Comparison of ENCODE assay signal across 9 cellular contexts in the genomic region with DNA sequence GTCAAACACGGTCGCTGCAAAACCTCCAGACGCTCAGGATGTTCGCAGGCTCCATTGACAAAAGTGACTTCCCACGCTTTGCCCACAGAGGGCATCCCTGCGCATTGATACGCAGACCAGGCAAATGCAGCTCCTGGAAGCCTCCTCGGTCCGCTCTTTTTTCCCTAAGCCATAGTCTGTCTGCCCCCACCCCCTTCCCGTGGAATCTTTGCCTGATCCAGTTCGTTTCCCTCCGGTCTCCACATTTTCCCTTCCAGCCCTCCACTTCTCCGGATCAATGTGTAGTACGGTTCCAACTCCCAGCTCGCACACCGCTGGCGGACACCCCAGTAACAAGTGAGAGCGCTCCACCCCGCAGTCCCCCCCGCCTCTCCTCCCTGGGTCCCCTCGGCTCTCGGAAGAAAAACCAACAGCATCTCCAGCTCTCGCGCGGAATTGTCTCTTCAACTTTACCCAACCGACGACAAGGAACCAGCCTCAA. TPM values are rescaled to one million over a fixed set of nuclear protein-coding genes. Genes with fewer than 3 reads are reported as not detected.
A peak's percentile ranks its signal among the peaks of the same experiment; 100 is the strongest.
DNase-seq lines count a peak whose midpoint lies in the region; ATAC-seq and TF ChIP-seq lines count a peak whose summit lies in the region.
"Had no signal": no experiment of that assay in that cellular context is flagged by ENCODE, and none has a peak within 500 bp of the region (broad histone marks: within the 10 kb centered on the region; RNA-seq: fewer than 3 reads in every experiment).

TSS of gene DCC (plus strand) at position 307 of the 481 bp plus-strand sequence. CDS start 591 bp downstream, outside the sequence.

- H3K27ac Mint-ChIP-seq in activated CD4-positive, alpha-beta T cell treated with anti-CD3 and anti-CD28 coated beads for 36 hours = no peak within 1 kb of the TSS

- H3K36me3 ChIP-seq in body of pancreas (replicated peaks in 1 of 2; ENCODE audit: insufficient read depth in 1 of 2, low read depth in 2 of 2) (no peaks in the 10 kb centered on the region), transverse colon (no peaks in the 10 kb centered on the region), gastrocnemius medialis (no peaks in the 10 kb centered on the region)

- H3K36me3 Mint-ChIP-seq in activated CD4-positive, alpha-beta T cell treated with anti-CD3 and anti-CD28 coated beads for 36 hours (ENCODE audit: low read depth) = no peaks in the 10 kb centered on the region

- no peak for TF ChIP-seq EP300 in transverse colon (IDR thresholded peaks at IDR 0.05; ENCODE audit: low read depth)

- H3K27me3 ChIP-seq in body of pancreas = peaks cover 0 to 8% of the 10 kb centered on the region in 2 donors
- H3K27me3 ChIP-seq in transverse colon = peaks cover 53% of the 10 kb centered on the region
- peaks cover 32 to 34% (median 33%) of the 10 kb centered on the region in 3 donors for H3K27me3 ChIP-seq in gastrocnemius medialis

- H3K27me3 Mint-ChIP-seq in activated CD4-positive, alpha-beta T cell treated with anti-CD3 and anti-CD28 coated beads for 36 hours = peaks cover 36% of the 10 kb centered on the region

- ATAC-seq in body of pancreas (peak; percentile 79), GM21619 (IDR thresholded peaks at IDR 0.05; ENCODE audit: unreplicated experiment) (no peak), gastrocnemius medialis (no peak)
- ATAC-seq in activated CD4-positive, alpha-beta T cell treated with anti-CD3 and anti-CD28 coated beads for 36 hours = no peak

- CTCF ChIA-PET in activated CD4-positive, alpha-beta T cell treated with anti-CD3 and anti-CD28 coated beads for 36 hours (lab: Charles Lee) = no interaction called here

- intact Hi-C loops in body of pancreas (cut with DNase I) (loop anchor here (10.0 kb wide), 1 partner anchor 565 kb away; no protein-coding TSS in a partner anchor), transverse colon (cut with DNase I; ENCODE audit: low total_unique reads) (no loop called here), gastrocnemius medialis (cut with DNase I; ENCODE audit: low total_unique reads) (no loop called here)
- intact Hi-C loops in activated CD4-positive, alpha-beta T cell treated with anti-CD3 and anti-CD28 coated beads for 36 hours (cut with DNase I, micrococcal nuclease) = no loop called here

- POLR2A ChIA-PET in activated CD4-positive, alpha-beta T cell treated with anti-CD3 and anti-CD28 coated beads for 36 hours (lab: Charles Lee) = no interaction called here

- H3K9me3 ChIP-seq in body of pancreas = no peaks in the 10 kb centered on the region
- H3K9me3 ChIP-seq in transverse colon = no peaks in the 10 kb centered on the region
- no peaks in the 10 kb centered on the region for H3K9me3 ChIP-seq in gastrocnemius medialis

- no peak within 1 kb of the TSS for H3K4me3 Mint-ChIP-seq in activated CD4-positive, alpha-beta T cell treated with anti-CD3 and anti-CD28 coated beads for 36 hours

- H3K4me3 ChIP-seq in body of pancreas (no peak within 1 kb of the TSS), transverse colon (peak within 1 kb of the TSS in 3 of 4 donors; percentile 13 to 27 (median 18)), gastrocnemius medialis (no peak within 1 kb of the TSS)

- H3K4me1 Mint-ChIP-seq in activated CD4-positive, alpha-beta T cell treated with anti-CD3 and anti-CD28 coated beads for 36 hours = peaks cover 2% of the 10 kb centered on the region

- TF ChIP-seq POLR2A in body of pancreas (IDR thresholded peaks at IDR 0.05) = no peak
- no peak for TF ChIP-seq POLR2A in transverse colon (IDR thresholded peaks at IDR 0.05)
- no peak for TF ChIP-seq POLR2A in gastrocnemius medialis (IDR thresholded peaks at IDR 0.05)

- H3K4me1 ChIP-seq in body of pancreas = peaks cover 14% of the 10 kb centered on the region
- peaks cover 0 to 3% (median 0%) of the 10 kb centered on the region in 4 donors for H3K4me1 ChIP-seq in transverse colon
- no peaks in the 10 kb centered on the region for H3K4me1 ChIP-seq in gastrocnemius medialis

- in situ Hi-C loops in transverse colon (cut with MboI; ENCODE audit: low pct_ligation_motif_present in 1 of 4, low pct_unique_long_range_greater_than_20kb in 1 of 4, low sequenced_read_pairs in 3 of 4) (loop anchor here in 1 of 4 donors (25.0 kb wide), 1 partner anchor 572 kb away; no protein-coding TSS in a partner anchor), gastrocnemius medialis (cut with MboI; ENCODE audit: low sequenced_read_pairs in 4 of 4) (no loop called here)

- H3K27ac ChIP-seq in body of pancreas (no peak within 1 kb of the TSS), transverse colon (no peak within 1 kb of the TSS), gastrocnemius medialis (no peak within 1 kb of the TSS)

- peak; percentile 37 to 97 (median 89) for DNase-seq in NCI-H1417 (lab: John Stamatoyannopoulos, UW)
- peak; percentile 54 to 69 (median 62) for DNase-seq in body of pancreas
- DNase-seq in kidney tubule cell (ENCODE audit: low spot score) = peak; percentile 62
- DNase-seq in transverse colon = peak; percentile 34
- DNase-seq in gastrocnemius medialis = no peak
- no peak for DNase-seq in activated CD4-positive, alpha-beta T cell treated with anti-CD3 and anti-CD28 coated beads for 36 hours

- H3K9me3 Mint-ChIP-seq in activated CD4-positive, alpha-beta T cell treated with anti-CD3 and anti-CD28 coated beads for 36 hours (ENCODE audit: low read depth) = no peaks in the 10 kb centered on the region

- TF ChIP-seq CTCF in GM12872 (IDR thresholded peaks at IDR 0.05; ENCODE audit: insufficient read depth, low read depth, low read length) = peak; percentile 67
- peak in 6 of 7 experiments; percentile 22 to 61 (median 57) for TF ChIP-seq CTCF in body of pancreas (IDR thresholded peaks at IDR 0.05)
- TF ChIP-seq CTCF in transverse colon (IDR thresholded peaks at IDR 0.05) = peak in 4 of 5 experiments; percentile 17 to 33 (median 26)
- TF ChIP-seq CTCF in gastrocnemius medialis (IDR thresholded peaks at IDR 0.05 in 4 of 5, conservative IDR thresholded peaks at IDR 0.05 in 1 of 5) = no peak

- WGBS in body of pancreas, 2 donors = 1% methylated on average over 26 to 27 of the region's 27 CpGs
- 3 to 9% methylated on average over 16 to 27 of the region's 27 CpGs for WGBS in transverse colon (ENCODE audit: low coverage in 1 of 2), 2 donors

RNA-seq across cellular contexts. Expression of gene DCC, which starts in this region (rescaled TPM):
- total RNA-seq in body of pancreas = under 1 TPM in 1 of 2 donors, not detected in 1; 0.33 TPM
- 1 to 10 TPM in 1 of 4 donors, under 1 TPM in 1, not detected in 2; 0.27 to 2.5 TPM for total RNA-seq in transverse colon
- total RNA-seq in gastrocnemius medialis = not detected
- not detected for total RNA-seq in activated CD4-positive, alpha-beta T cell treated with anti-CD3 and anti-CD28 coated beads for 36 hours
- total RNA-seq: myocyte had no signal

Comparison
In these comparisons a context has a peak if more than half of its experiments do, and no peak if none do; other contexts are left out.
1. Peak in DNase-seq and ATAC-seq in body of pancreas; RNA of the gene not detected or under 1 TPM.
2. CTCF ChIP-seq: peak in GM12872 (single experiment), body of pancreas (6 of 7) and transverse colon (4 of 5); none in gastrocnemius medialis (0 of 5).
3. DNase-seq: peak in NCI-H1417 (3 of 3), kidney tubule cell (single experiment) and transverse colon (single experiment); none in gastrocnemius medialis (0 of 2) and activated CD4-positive, alpha-beta T cell treated with anti-CD3 and anti-CD28 coated beads for 36 hours (single experiment).
4. H3K4me3 ChIP-seq: peak in transverse colon (3 of 4); none in body of pancreas (0 of 2) and gastrocnemius medialis (0 of 4).